9 cellular contexts compared by ENCODE assay signal in the genomic region with DNA sequence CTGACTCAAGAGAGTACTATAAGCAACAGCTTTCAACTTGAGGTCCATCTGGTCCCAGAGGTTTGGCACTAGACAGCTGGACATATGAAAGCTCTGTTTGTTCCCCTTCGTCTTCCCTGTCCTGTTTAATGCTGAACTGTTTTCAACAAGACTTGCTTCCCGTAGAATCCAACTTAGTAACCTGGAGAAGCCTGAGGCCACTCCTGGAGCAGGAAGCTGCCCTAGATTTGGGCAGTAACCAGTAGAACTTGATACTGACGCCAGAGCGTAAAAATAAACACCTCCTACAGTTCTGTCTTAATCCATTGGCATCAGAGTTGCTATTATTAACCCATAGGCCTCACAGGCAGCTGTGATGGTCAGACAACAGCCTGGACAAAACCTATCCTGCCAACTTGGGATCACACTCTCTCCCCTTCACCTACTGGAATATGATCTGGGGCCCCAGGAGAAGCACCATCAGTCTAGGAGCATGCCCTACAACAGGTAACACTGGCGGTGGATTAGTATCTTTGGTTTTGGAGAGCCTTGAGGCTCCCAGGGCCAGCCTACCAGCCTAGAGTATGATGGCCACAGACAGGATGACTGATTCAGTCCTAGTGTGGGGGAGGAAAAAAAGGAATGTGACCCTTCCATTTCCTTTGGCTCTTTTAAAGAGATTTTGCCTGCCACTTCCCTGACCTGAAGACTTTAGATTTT. TPM values are rescaled to one million over a fixed set of nuclear protein-coding genes. Genes with fewer than 3 reads are reported as not detected.
DNase-seq lines count a peak whose midpoint lies in the region; ATAC-seq and TF ChIP-seq lines count a peak whose summit lies in the region.
"Had no signal": no experiment of that assay in that cellular context is flagged by ENCODE, and none has a peak within 500 bp of the region (broad histone marks: within the 10 kb centered on the region; RNA-seq: fewer than 3 reads in every experiment).

No MANE protein-coding gene starts in this region.

- intact Hi-C loops in activated CD4-positive, alpha-beta memory T cell treated with anti-CD3 and anti-CD28 coated beads for 36 hours (cut with micrococcal nuclease), result no loop called here

- no peaks in the 10 kb centered on the region for H3K9me3 ChIP-seq in stomach smooth muscle (ENCODE audit: control insufficient read depth in 2 of 2, low read length in 2 of 2)
- no peaks in the 10 kb centered on the region for H3K9me3 ChIP-seq in WERI-Rb-1 (ENCODE audit: severe bottlenecking)

- H3K27ac Mint-ChIP-seq in chondrocyte (ENCODE audit: unreplicated experiment), result peak overlapping the region; percentile 99
- no peak overlapping the region for H3K27ac Mint-ChIP-seq in activated CD4-positive, alpha-beta memory T cell treated with anti-CD3 and anti-CD28 coated beads for 36 hours
- H3K27ac Mint-ChIP-seq: activated CD4-positive, alpha-beta T cell treated with anti-CD3 and anti-CD28 coated beads, Interleukin-2, amount 10 ng/mL, durations not matched to agents 7 days and 5 days had no signal

- no peaks in the 10 kb centered on the region for H3K27me3 ChIP-seq in layer of hippocampus (ENCODE audit: control insufficient read depth, insufficient read depth, low read length)
- H3K27me3 ChIP-seq in stomach smooth muscle (ENCODE audit: control insufficient read depth in 1 of 2, insufficient read depth in 2 of 2, low read length in 2 of 2), result no peaks in the 10 kb centered on the region
- H3K27me3 ChIP-seq in WERI-Rb-1 (ENCODE audit: insufficient read depth, low read depth, severe bottlenecking), result no peaks in the 10 kb centered on the region

- H3K4me1 Mint-ChIP-seq in chondrocyte (ENCODE audit: low read depth), result peaks cover 93% of the 10 kb centered on the region
- no peaks in the 10 kb centered on the region for H3K4me1 Mint-ChIP-seq in activated CD4-positive, alpha-beta memory T cell treated with anti-CD3 and anti-CD28 coated beads for 36 hours (ENCODE audit: low read depth)
- H3K4me1 Mint-ChIP-seq: activated CD4-positive, alpha-beta T cell treated with anti-CD3 and anti-CD28 coated beads, Interleukin-2, amount 10 ng/mL, durations not matched to agents 7 days and 5 days had no signal

- H3K27ac ChIP-seq in layer of hippocampus (ENCODE audit: low read depth, low read length) (peak overlapping the region; percentile 93), stomach smooth muscle (ENCODE audit: low read length) (peak overlapping the region; percentile 98), WERI-Rb-1 (no peak overlapping the region)

- no peaks in the 10 kb centered on the region for H3K36me3 Mint-ChIP-seq in chondrocyte (ENCODE audit: low read depth)
- no peaks in the 10 kb centered on the region for H3K36me3 Mint-ChIP-seq in activated CD4-positive, alpha-beta memory T cell treated with anti-CD3 and anti-CD28 coated beads for 36 hours

- peak overlapping the region; percentile 33 for H3K4me3 Mint-ChIP-seq in chondrocyte (ENCODE audit: unreplicated experiment)
- H3K4me3 Mint-ChIP-seq in activated CD4-positive, alpha-beta memory T cell treated with anti-CD3 and anti-CD28 coated beads for 36 hours, result no peak overlapping the region
- H3K4me3 Mint-ChIP-seq: activated CD4-positive, alpha-beta T cell treated with anti-CD3 and anti-CD28 coated beads, Interleukin-2, amount 10 ng/mL, durations not matched to agents 7 days and 5 days had no signal

- no peaks in the 10 kb centered on the region for H3K9me3 Mint-ChIP-seq in chondrocyte (ENCODE audit: low read depth)
- no peaks in the 10 kb centered on the region for H3K9me3 Mint-ChIP-seq in activated CD4-positive, alpha-beta memory T cell treated with anti-CD3 and anti-CD28 coated beads for 36 hours
- H3K9me3 Mint-ChIP-seq: activated CD4-positive, alpha-beta T cell treated with anti-CD3 and anti-CD28 coated beads, Interleukin-2, amount 10 ng/mL, durations not matched to agents 7 days and 5 days had no signal

- peak overlapping the region in 1 of 2 donors; percentile 57 for H3K4me3 ChIP-seq in stomach smooth muscle (ENCODE audit: low read length in 2 of 2)
- H3K4me3 ChIP-seq in WERI-Rb-1 (ENCODE audit: low read depth, low read length), result no peak overlapping the region

- no peak for ATAC-seq in HG02763 (IDR thresholded peaks at IDR 0.05; ENCODE audit: unreplicated experiment)
- no peak for ATAC-seq in GM21515 (IDR thresholded peaks at IDR 0.05; ENCODE audit: unreplicated experiment)

- CTCF ChIA-PET in activated CD4-positive, alpha-beta memory T cell treated with anti-CD3 and anti-CD28 coated beads for 36 hours (lab: Charles Lee), result interaction anchor here (0.8 to 4.6 kb wide), 2 partner anchors 34 to 92 kb away, joined by 3 to 20 read pairs; no protein-coding TSS in a partner anchor

- H3K36me3 ChIP-seq in stomach smooth muscle (ENCODE audit: control insufficient read depth in 2 of 2, insufficient read depth in 2 of 2, low read length in 2 of 2) (no peaks in the 10 kb centered on the region), WERI-Rb-1 (no peaks in the 10 kb centered on the region)

- DNase-seq in HT1080 (ENCODE audit: low read depth) (peak; percentile 76), chondrocyte (ENCODE audit: low spot score) (no peak), WERI-Rb-1 (no peak)
- no peak for DNase-seq in activated CD4-positive, alpha-beta memory T cell treated with anti-CD3 and anti-CD28 coated beads for 36 hours
- DNase-seq: activated CD4-positive, alpha-beta T cell treated with anti-CD3 and anti-CD28 coated beads, Interleukin-2, amount 10 ng/mL, durations not matched to agents 7 days and 5 days had no signal

- H3K9ac ChIP-seq in stomach smooth muscle (ENCODE audit: low read length in 2 of 2), result peak overlapping the region; percentile 7 to 42

- H3K4me1 ChIP-seq in stomach smooth muscle (ENCODE audit: control insufficient read depth, insufficient read depth, low read length), result peaks cover 67% of the 10 kb centered on the region

- H3K27me3 Mint-ChIP-seq in chondrocyte (ENCODE audit: low read depth), result no peaks in the 10 kb centered on the region
- no peaks in the 10 kb centered on the region for H3K27me3 Mint-ChIP-seq in activated CD4-positive, alpha-beta memory T cell treated with anti-CD3 and anti-CD28 coated beads for 36 hours
- H3K27me3 Mint-ChIP-seq: activated CD4-positive, alpha-beta T cell treated with anti-CD3 and anti-CD28 coated beads, Interleukin-2, amount 10 ng/mL, durations not matched to agents 7 days and 5 days had no signal

- POLR2A ChIA-PET in activated CD4-positive, alpha-beta memory T cell treated with anti-CD3 and anti-CD28 coated beads for 36 hours (lab: Charles Lee), result no interaction called here

- no peak for TF ChIP-seq CTCF in chondrocyte (IDR thresholded peaks at IDR 0.05)
- TF ChIP-seq CTCF in WERI-Rb-1 (IDR thresholded peaks at IDR 0.05; ENCODE audit: low read depth, low read length), result no peak

RNA-seq across cellular contexts. Expression of a gene that starts 29.2 kb away (rescaled TPM):
- total RNA-seq in HT1080 (2014; rRNA removed; shearing (Covaris generic)), result 17.2 and 18.6 TPM in 2 replicates
- polyA plus RNA-seq in HT1080 (2015; cell fraction: cytosol; rRNA removed), result 23.9 and 24.6 TPM in 2 replicates
- 51.9 and 52.5 TPM in 2 replicates for polyA plus RNA-seq in HT1080 (2015; cell fraction: nucleus; rRNA removed)
- 96.3 to 135 TPM (median 107 TPM) in 3 replicates for total RNA-seq in chondrocyte
- total RNA-seq in activated CD4-positive, alpha-beta memory T cell treated with anti-CD3 and anti-CD28 coated beads for 36 hours, result 1 to 10 TPM; 2.7 to 3.0 TPM
